ENCODE assay signal across 21 cellular contexts in genomic region chr2:148032215-148032614, GRCh38.
"Had no signal": no experiment of that assay in that cellular context is flagged by ENCODE, and none has a peak within 500 bp of the region (broad histone marks: within the 10 kb centered on the region; RNA-seq: fewer than 3 reads in every experiment).

No MANE protein-coding gene starts in this region.

- H3K27me3 ChIP-seq: heart left ventricle, ovary, right atrium auricular region, right lobe of liver, spleen, suprapubic skin, tibial artery, vagina had no signal

- H3K27ac ChIP-seq: lower lobe of right lung, ovary, right atrium auricular region, right lobe of liver, skin epidermis, spleen, suprapubic skin, thoracic aorta, tibial artery, vagina had no signal

- H3K4me1 ChIP-seq: right lobe of liver, suprapubic skin, tibial artery had no signal

- DNase-seq: heart left ventricle; hypothalamus; immature natural killer cell; kidney; lower lobe of right lung; mesendoderm; naive thymus-derived CD4-positive, alpha-beta T cell; ovary; right lobe of liver; spleen; stimulated activated CD4-positive, alpha-beta T cell treated with anti-CD3 and anti-CD28 coated beads, Interleukin-4, amount 100 ng/mL, for 24 hours; stimulated activated naive CD4-positive, alpha-beta T cell; tibial artery; trophoblast cell had no signal

- H3K9me3 ChIP-seq: heart left ventricle, lower lobe of right lung, ovary, right atrium auricular region, right lobe of liver, spleen, suprapubic skin, thoracic aorta, tibial artery, vagina had no signal

- H3K4me3 ChIP-seq: heart left ventricle, lower lobe of right lung, ovary, right atrium auricular region, right lobe of liver, skin epidermis, spleen, suprapubic skin, thoracic aorta, tibial artery, vagina had no signal

- ATAC-seq: heart left ventricle; naive thymus-derived CD4-positive, alpha-beta T cell; natural killer cell treated with Interleukin-12 subunit alpha and Interleukin-12 subunit beta and Interleukin-15 and Interleukin-18, amount 100 ng/mL, for 72 hours; right lobe of liver; stimulated activated effector memory CD8-positive, alpha-beta T cell treated with anti-CD3 and anti-CD28 coated beads, Interleukin-12 subunit alpha, Interleukin-12 subunit beta, amount 100 ng/mL, for 72 hours had no signal

- H3K36me3 ChIP-seq: heart left ventricle, lower lobe of right lung, ovary, right atrium auricular region, right lobe of liver, spleen, suprapubic skin, thoracic aorta, tibial artery, vagina had no signal
